22 cellular contexts compared by ENCODE assay signal in the genomic region with DNA sequence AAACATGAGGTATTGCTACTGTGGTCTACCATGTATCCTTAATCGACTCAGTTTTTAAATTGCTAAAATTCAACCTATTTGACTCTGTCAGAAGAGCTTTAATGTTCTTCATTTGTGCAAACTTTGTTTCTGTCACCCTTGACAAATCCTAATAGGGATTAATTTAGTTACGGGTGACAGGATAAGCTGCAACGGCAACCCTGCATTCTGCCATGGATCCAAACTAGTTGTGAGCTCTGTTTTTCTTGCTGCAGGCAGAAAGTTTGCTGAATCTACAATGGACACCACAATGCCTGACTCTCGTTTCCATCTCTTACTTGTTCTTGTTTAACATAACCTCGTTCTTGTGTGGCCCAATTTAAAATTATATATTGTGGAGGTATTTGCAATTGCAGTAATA.
"Had no signal": no experiment of that assay in that cellular context is flagged by ENCODE, and none has a peak within 500 bp of the region (broad histone marks: within the 10 kb centered on the region; RNA-seq: fewer than 3 reads in every experiment).

No MANE protein-coding gene starts in this region.

- H3K4me1 Mint-ChIP-seq: activated CD4-positive, alpha-beta memory T cell treated with anti-CD3 and anti-CD28 coated beads, Interleukin-2, amount 10 ng/mL, durations not matched to agents 7 days and 5 days; activated naive CD8-positive, alpha-beta T cell treated with anti-CD3 and anti-CD28 coated beads, Interleukin-2, amount 10 ng/mL, durations not matched to agents 7 days and 5 days; T-cell had no signal

- H3K27me3 ChIP-seq: adrenal gland, breast epithelium had no signal

- ATAC-seq: T-cell had no signal

- H3K27me3 Mint-ChIP-seq: activated CD4-positive, alpha-beta memory T cell treated with anti-CD3 and anti-CD28 coated beads, Interleukin-2, amount 10 ng/mL, durations not matched to agents 7 days and 5 days; activated naive CD8-positive, alpha-beta T cell treated with anti-CD3 and anti-CD28 coated beads, Interleukin-2, amount 10 ng/mL, durations not matched to agents 7 days and 5 days; T-cell had no signal

- H3K4me1 ChIP-seq: adrenal gland, breast epithelium had no signal

- DNase-seq: activated CD4-positive, alpha-beta memory T cell treated with anti-CD3 and anti-CD28 coated beads, Interleukin-2, amount 10 ng/mL, durations not matched to agents 7 days and 5 days; activated CD4-positive, alpha-beta T cell treated with anti-CD3 and anti-CD28 coated beads, Interleukin-2, amount 50 U/mL, for 1 hour; activated CD4-positive, CD25-positive, alpha-beta regulatory T cell; activated CD8-positive, alpha-beta memory T cell treated with anti-CD3 and anti-CD28 coated beads, Interleukin-2, amount 50 U/mL, for 4 hours; activated naive CD4-positive, alpha-beta T cell treated with anti-CD3 and anti-CD28 coated beads, Interleukin-2, amount 50 U/mL, for 16 hours; activated naive CD8-positive, alpha-beta T cell treated with anti-CD3 and anti-CD28 coated beads, Interleukin-2, amount 10 ng/mL, durations not matched to agents 7 days and 5 days; adrenal gland; anterior cingulate cortex; MM.1S; NCI-H1105; NCI-H1436; NCI-H187; NCI-H2081 treated with DMSO at 0.1 percent for 48 hours; NCI-H2227 treated with DMSO at 0.1 percent for 48 hours; NCI-H446 treated with DMSO at 0.1 percent for 48 hours; NCI-H524 treated with DMSO at 0.1 percent for 48 hours; NCI-H748 treated with DMSO at 0.1 percent for 48 hours; SIG-M5; T-cell; T-helper 2 cell; T1000 had no signal

- H3K36me3 Mint-ChIP-seq: activated naive CD8-positive, alpha-beta T cell treated with anti-CD3 and anti-CD28 coated beads, Interleukin-2, amount 10 ng/mL, durations not matched to agents 7 days and 5 days; T-cell had no signal

- H3K4me3 ChIP-seq: adrenal gland, breast epithelium had no signal

- H3K27ac Mint-ChIP-seq: activated CD4-positive, alpha-beta memory T cell treated with anti-CD3 and anti-CD28 coated beads, Interleukin-2, amount 10 ng/mL, durations not matched to agents 7 days and 5 days; activated naive CD8-positive, alpha-beta T cell treated with anti-CD3 and anti-CD28 coated beads, Interleukin-2, amount 10 ng/mL, durations not matched to agents 7 days and 5 days; T-cell had no signal

- H3K9me3 Mint-ChIP-seq: activated naive CD8-positive, alpha-beta T cell treated with anti-CD3 and anti-CD28 coated beads, Interleukin-2, amount 10 ng/mL, durations not matched to agents 7 days and 5 days had no signal

- H3K4me3 Mint-ChIP-seq: activated CD4-positive, alpha-beta memory T cell treated with anti-CD3 and anti-CD28 coated beads, Interleukin-2, amount 10 ng/mL, durations not matched to agents 7 days and 5 days; activated naive CD8-positive, alpha-beta T cell treated with anti-CD3 and anti-CD28 coated beads, Interleukin-2, amount 10 ng/mL, durations not matched to agents 7 days and 5 days; T-cell had no signal

- H3K36me3 ChIP-seq: adrenal gland, breast epithelium had no signal

- H3K9me3 ChIP-seq: adrenal gland, breast epithelium had no signal

- H3K27ac ChIP-seq: adrenal gland, breast epithelium had no signal
